ENCODE assay signal across 22 cellular contexts in genomic region chr15:91525746-91526145, GRCh38.
"Had no signal": no experiment of that assay in that cellular context is flagged by ENCODE, and none has a peak within 500 bp of the region (broad histone marks: within the 10 kb centered on the region; RNA-seq: fewer than 3 reads in every experiment).

No MANE protein-coding gene starts in this region.

- ATAC-seq: activated CD4-positive, CD25-positive, alpha-beta regulatory T cell treated with anti-CD3 and anti-CD28 coated beads, Interleukin-2, amount 50 U/mL, for 24 hours; activated CD8-positive, alpha-beta T cell treated with anti-CD3 and anti-CD28 coated beads for 36 hours; activated T-cell treated with anti-CD3 and anti-CD28 coated beads, Interleukin-2, amount 50 U/mL, for 72 hours; Panc1 had no signal

- DNase-seq: activated CD4-positive, alpha-beta T cell treated with anti-CD3 and anti-CD28 coated beads for 4 hours; activated CD8-positive, alpha-beta memory T cell treated with anti-CD3 and anti-CD28 coated beads, Interleukin-2, amount 50 U/mL, for 4 hours; activated CD8-positive, alpha-beta T cell treated with anti-CD3 and anti-CD28 coated beads for 36 hours; activated gamma-delta T cell treated with Interleukin-2 at 50 U/mL for 16 hours; activated naive CD4-positive, alpha-beta T cell treated with anti-CD3 and anti-CD28 coated beads, Interleukin-2, amount 10 ng/mL, durations not matched to agents 7 days and 5 days; activated naive CD8-positive, alpha-beta T cell treated with anti-CD3 and anti-CD28 coated beads, Interleukin-2, amount 10 ng/mL, durations not matched to agents 7 days and 5 days; activated T-cell treated with anti-CD3 and anti-CD28 coated beads, Interleukin-2, amount 50 U/mL, for 72 hours; aorta; central memory CD4-positive, alpha-beta T cell; KG1; NCI-H1092 treated with DMSO at 0.1 percent for 48 hours; NCI-H1436; NCI-H1694 treated with DMSO at 0.1 percent for 48 hours; NCI-H2029 treated with DMSO at 0.1 percent for 48 hours; NCI-H345; NCI-H510A treated with DMSO at 0.1 percent for 48 hours; NCI-H69; NK-92 treated with Interleukin-12 subunit alpha and Interleukin-12 subunit beta, amount 100 ng/mL, for 24 hours; OCI-M1; SHP77 treated with DMSO at 0.1 percent for 48 hours had no signal
